8 cellular contexts compared by ENCODE assay signal in the genomic region with DNA sequence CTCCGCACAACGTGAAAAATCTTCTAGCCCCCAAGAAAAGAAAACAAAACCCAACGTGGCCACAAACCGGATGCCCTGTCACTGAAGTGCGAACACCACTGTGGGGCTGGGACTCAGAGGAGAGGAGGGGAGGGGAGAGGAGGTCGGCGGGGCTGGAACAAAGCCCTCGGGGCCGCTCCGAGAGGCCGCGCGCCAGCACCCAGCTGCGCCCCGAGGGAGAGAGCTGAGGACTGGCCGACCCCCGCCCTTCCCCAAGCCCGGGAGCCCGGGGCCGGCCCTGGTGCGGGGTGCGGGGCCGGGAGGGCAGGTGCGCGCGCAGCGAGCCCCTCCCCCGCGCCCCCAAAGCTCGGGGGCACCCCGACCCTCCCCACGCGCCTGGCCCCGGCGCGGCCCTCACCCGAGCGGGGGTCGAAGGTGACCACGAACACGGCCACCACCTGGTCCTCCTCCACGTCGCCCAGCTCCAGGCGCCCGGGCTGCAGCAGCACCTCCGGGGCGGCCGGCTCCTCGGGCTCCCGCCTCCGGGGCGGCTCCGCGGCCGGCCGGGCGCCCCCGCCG. TPM values are rescaled to one million over a fixed set of nuclear protein-coding genes. Genes with fewer than 3 reads are reported as not detected.
DNase-seq lines count a peak whose midpoint lies in the region; ATAC-seq, FAIRE-seq and TF ChIP-seq lines count a peak whose summit lies in the region.

No MANE protein-coding gene starts in this region.

- intact Hi-C loops in HepG2 (cut with micrococcal nuclease; ENCODE audit: unreplicated experiment), result loop anchor here (1.0 kb wide), 1 partner anchor 47 kb away; no protein-coding TSS in a partner anchor

- no peaks in the 10 kb centered on the region for H3K9me3 ChIP-seq in HepG2 (ENCODE audit: low read length)

- no peak for TF ChIP-seq RAD21 in HepG2 (CRISPR knock-in tag; IDR thresholded peaks at IDR 0.05)

- no TSS peak for BruUV-seq in HepG2 (replicated peaks; lab: Mats Ljungman, UMichigan)

- FAIRE-seq in HepG2 (lab: Jason Lieb, UNC), result no peak

- POLR2A ChIA-PET in HepG2 (lab: Yijun Ruan, JAX), result interaction anchor here (1.5 to 2.9 kb wide), 3 partner anchors 12 to 150 kb away, joined by 4 to 17 read pairs (median 5); a partner anchor contains a TSS

- peak in 1 of 2 experiments; percentile 10; a peak in 2 of 4 replicates for TF ChIP-seq POLR2A in HepG2 (IDR thresholded peaks at IDR 0.05; ENCODE audit: insufficient read depth in 1 of 2, low read depth in 2 of 2, low read length in 2 of 2)

- CTCF ChIA-PET in HepG2 (lab: Yijun Ruan, JAX; ENCODE audit: low intra/inter-chr PET ratio, low total read pairs), result no interaction called here

- in situ Hi-C loops in HepG2 (cut with HindIII; ENCODE audit: extremely low pct_ligation_motif_present, low pct_unique_long_range_greater_than_20kb), result no loop called here

- peak; percentile 86 for ATAC-seq in GM21717 (IDR thresholded peaks at IDR 0.05; ENCODE audit: unreplicated experiment)
- ATAC-seq in HepG2, result peak; percentile 86

- 0% methylated on average over 2 of the region's 59 CpGs for WGBS in HepG2 (ENCODE audit: low lambda C conversion rate)

- H4K20me1 ChIP-seq in KMS-11 (ENCODE audit: insufficient read depth), result no peaks in the 10 kb centered on the region
- 0 out of 2 replicates have a peak, but pooled peaks cover 2% of the 10 kb centered on the region for H4K20me1 ChIP-seq in HepG2 (ENCODE audit: insufficient read depth, low read length)

- peak; percentile 79 for DNase-seq in GM06990 (ENCODE audit: extremely low read depth, insufficient read length)
- DNase-seq in activated CD4-positive, CD25-positive, alpha-beta regulatory T cell treated with anti-CD3 and anti-CD28 coated beads, Interleukin-2, amount 50 U/mL, for 16 hours (ENCODE audit: low read depth, low spot score), result peak; percentile 53
- peak; percentile 29 for DNase-seq in cerebellar cortex (ENCODE audit: low spot score)
- DNase-seq in HepG2 (ENCODE audit: low spot score), result no peak
- peak; percentile 29 to 43 (median 38) for DNase-seq in stimulated activated CD4-positive, alpha-beta T cell treated with anti-CD3 and anti-CD28 coated beads, TNF-alpha, amount 100 ng/mL, for 1 hour (ENCODE audit: low read depth in 3 of 3, low spot score in 1 of 3)
- no peak for DNase-seq in middle frontal gyrus (ENCODE audit: extremely low spot score, low spot score)

- H3K27me3 ChIP-seq in GM06990 (replicated peaks; ENCODE audit: control insufficient read depth, insufficient read depth, low read length) (no peaks in the 10 kb centered on the region), KMS-11 (ENCODE audit: insufficient read depth, low read depth) (no peaks in the 10 kb centered on the region), HepG2 (ENCODE audit: control insufficient read depth in 1 of 2, insufficient read depth in 2 of 2, low read length in 2 of 2) (peaks cover 0 to 19% of the 10 kb centered on the region in 2 experiments; a peak in 3 of 5 replicates)

- peak overlapping the region; percentile 35; the same call in 1 of the 2 replicates for H3K4me2 ChIP-seq in KMS-11
- peak overlapping the region; percentile 55; the same call in 1 of the 2 replicates for H3K4me2 ChIP-seq in HepG2 (ENCODE audit: low read depth, low read length)

- H3K9ac ChIP-seq in KMS-11, result peak overlapping the region; percentile 40; the same call in 1 of the 2 replicates
- peak overlapping the region; percentile 60; the same call in 1 of the 2 replicates for H3K9ac ChIP-seq in HepG2 (ENCODE audit: insufficient read depth, low read depth, low read length)

- no peak for TF ChIP-seq CTCF in GM06990 (IDR thresholded peaks at IDR 0.05; ENCODE audit: insufficient read depth, low read length, poor library complexity, severe bottlenecking)
- no peak for TF ChIP-seq CTCF in KMS-11 (conservative IDR thresholded peaks at IDR 0.05; ENCODE audit: low read depth, low read length)
- TF ChIP-seq CTCF in HepG2 (CRISPR knock-in tag; IDR thresholded peaks at IDR 0.05), result no peak

- H3K79me2 ChIP-seq in KMS-11 (ENCODE audit: insufficient read depth, low read depth), result no peaks in the 10 kb centered on the region
- H3K79me2 ChIP-seq in HepG2 (ENCODE audit: insufficient read depth, low read length), result no peaks in the 10 kb centered on the region

- H2AFZ ChIP-seq in KMS-11 (ENCODE audit: low read depth), result peak overlapping the region; percentile 69
- no peak overlapping the region for H2AFZ ChIP-seq in HepG2 (ENCODE audit: low read length)

- H3K27ac ChIP-seq in KMS-11, result no peak overlapping the region
- no peak overlapping the region for H3K27ac ChIP-seq in HepG2 (ENCODE audit: extremely low read length, insufficient read depth, low read length)

- TF ChIP-seq EP300 in HepG2 (IDR thresholded peaks at IDR 0.05; ENCODE audit: low read depth in 2 of 2, low read length in 2 of 2) (no peak), HepG2 (CRISPR knock-in tag; IDR thresholded peaks at IDR 0.05; ENCODE audit: borderline replicate concordance) (no peak)

- H3K4me1 ChIP-seq in KMS-11 (ENCODE audit: low read depth, poor library complexity, severe bottlenecking) (peaks cover 30% of the 10 kb centered on the region), HepG2 (ENCODE audit: insufficient read depth, low read length) (peaks cover 49% of the 10 kb centered on the region)

- H3K4me3 ChIP-seq in GM06990 (replicated peaks; ENCODE audit: low read depth, low read length) (peak overlapping the region; percentile 75), KMS-11 (IDR thresholded peaks at IDR 0.05; ENCODE audit: insufficient read depth, low read depth, low read length) (no peak overlapping the region), HepG2 (replicated peaks in 1 of 3; ENCODE audit: insufficient read depth in 1 of 3, low read depth in 2 of 3, low read length in 3 of 3) (peak overlapping the region; percentile 72 to 85 (median 76); a peak in 5 of 6 replicates)

- no peaks in the 10 kb centered on the region for H3K36me3 ChIP-seq in GM06990 (ENCODE audit: control insufficient read depth, insufficient read depth, low read length)
- no peaks in the 10 kb centered on the region for H3K36me3 ChIP-seq in KMS-11 (ENCODE audit: insufficient read depth)
- H3K36me3 ChIP-seq in HepG2 (replicated peaks in 1 of 2; ENCODE audit: control insufficient read depth in 1 of 2, insufficient read depth in 2 of 2, low read length in 2 of 2), result no peaks in the 10 kb centered on the region

RNA-seq across cellular contexts. Expression of a gene that starts 0.4 kb away (rescaled TPM):
- total RNA-seq in HepG2 (2016; rRNA removed; fragmentation: Illumina TruSeq; extraction: Trizol), result 10.5 and 12.5 TPM in 2 replicates
- total RNA-seq in HepG2 (2016; cell fraction: cytosol; rRNA removed; fragmentation: Illumina TruSeq; extraction: Trizol; ENCODE audit: low read depth), result 0.91 and 1.1 TPM in 2 replicates
- total RNA-seq in HepG2 (2016; cell fraction: insoluble cytoplasmic fraction; rRNA removed; fragmentation: Illumina TruSeq; extraction: Trizol), result 11.0 and 11.5 TPM in 2 replicates
- 3.4 and 4.2 TPM in 2 replicates for total RNA-seq in HepG2 (2016; cell fraction: membrane; rRNA removed; fragmentation: Illumina TruSeq; extraction: Trizol)
- 14.7 and 16.1 TPM in 2 replicates for total RNA-seq in HepG2 (2016; cell fraction: nucleus; rRNA removed; fragmentation: Illumina TruSeq; extraction: Trizol)
- 7.1 and 8.6 TPM in 2 replicates for polyA plus RNA-seq in HepG2 (2011; rRNA removed)
- 3.2 and 3.4 TPM in 2 replicates for polyA plus RNA-seq in HepG2 (2011; cell fraction: cytosol; rRNA removed)
- 21.3 and 27.5 TPM in 2 replicates for polyA plus RNA-seq in HepG2 (2011; cell fraction: nucleus; rRNA removed)
- 7.6 and 8.6 TPM in 2 replicates for polyA plus RNA-seq in HepG2 (2012)
- polyA plus RNA-seq in HepG2 (2016; cell fraction: cytosol; fragmentation: Illumina TruSeq; extraction: Trizol; ENCODE audit: low read depth), result 0.69 and 0.88 TPM in 2 replicates
- polyA plus RNA-seq in HepG2 (2016; cell fraction: insoluble cytoplasmic fraction; fragmentation: Illumina TruSeq; extraction: Trizol; ENCODE audit: low read depth), result 7.0 and 7.3 TPM in 2 replicates
- polyA plus RNA-seq in HepG2 (2016; cell fraction: membrane; fragmentation: Illumina TruSeq; extraction: Trizol; ENCODE audit: low read depth), result 1.3 and 1.4 TPM in 2 replicates
- polyA plus RNA-seq in HepG2 (2016; cell fraction: nucleus; fragmentation: Illumina TruSeq; extraction: Trizol; ENCODE audit: insufficient read depth, low read depth), result 15.7 and 16.4 TPM in 2 replicates
- polyA minus RNA-seq in HepG2 (2011; rRNA and poly(A)+ RNA removed; ENCODE audit: low replicate concordance), result 11.8 and 13.6 TPM in 2 replicates
- 3.6 and 5.0 TPM in 2 replicates for polyA minus RNA-seq in HepG2 (2011; cell fraction: cytosol; rRNA and poly(A)+ RNA removed)
- polyA minus RNA-seq in HepG2 (2011; cell fraction: nucleus; rRNA and poly(A)+ RNA removed), result 22.7 and 28.0 TPM in 2 replicates

RNA-seq across cellular contexts. Expression of a gene that starts 6.6 kb away (rescaled TPM):
- not detected in 2 replicates for total RNA-seq in HepG2 (2016; rRNA removed; fragmentation: Illumina TruSeq; extraction: Trizol)
- not detected in 2 replicates for total RNA-seq in HepG2 (2016; cell fraction: cytosol; rRNA removed; fragmentation: Illumina TruSeq; extraction: Trizol; ENCODE audit: low read depth)
- not detected in 2 replicates for total RNA-seq in HepG2 (2016; cell fraction: insoluble cytoplasmic fraction; rRNA removed; fragmentation: Illumina TruSeq; extraction: Trizol)
- total RNA-seq in HepG2 (2016; cell fraction: membrane; rRNA removed; fragmentation: Illumina TruSeq; extraction: Trizol), result not detected in 2 replicates
- total RNA-seq in HepG2 (2016; cell fraction: nucleus; rRNA removed; fragmentation: Illumina TruSeq; extraction: Trizol), result not detected in 2 replicates
- polyA plus RNA-seq in HepG2 (2011; rRNA removed), result not detected in 2 replicates
- polyA plus RNA-seq in HepG2 (2011; cell fraction: cytosol; rRNA removed), result not detected in 2 replicates
- 0.09 TPM in 1 of 2 replicates, not detected in the other for polyA plus RNA-seq in HepG2 (2011; cell fraction: nucleus; rRNA removed)
- polyA plus RNA-seq in HepG2 (2012), result 0.04 TPM in 1 of 2 replicates, not detected in the other
- not detected in 2 replicates for polyA plus RNA-seq in HepG2 (2016; cell fraction: cytosol; fragmentation: Illumina TruSeq; extraction: Trizol; ENCODE audit: low read depth)
- polyA plus RNA-seq in HepG2 (2016; cell fraction: insoluble cytoplasmic fraction; fragmentation: Illumina TruSeq; extraction: Trizol; ENCODE audit: low read depth), result not detected in 2 replicates
- not detected in 2 replicates for polyA plus RNA-seq in HepG2 (2016; cell fraction: membrane; fragmentation: Illumina TruSeq; extraction: Trizol; ENCODE audit: low read depth)
- polyA plus RNA-seq in HepG2 (2016; cell fraction: nucleus; fragmentation: Illumina TruSeq; extraction: Trizol; ENCODE audit: insufficient read depth, low read depth), result not detected in 2 replicates
- polyA minus RNA-seq in HepG2 (2011; rRNA and poly(A)+ RNA removed; ENCODE audit: low replicate concordance), result not detected in 2 replicates
- polyA minus RNA-seq in HepG2 (2011; cell fraction: cytosol; rRNA and poly(A)+ RNA removed), result not detected in 2 replicates
- 0.26 TPM in 1 of 2 replicates, not detected in the other for polyA minus RNA-seq in HepG2 (2011; cell fraction: nucleus; rRNA and poly(A)+ RNA removed)

RNA-seq across cellular contexts. Expression of a gene that starts 36.6 kb away (rescaled TPM):
- total RNA-seq in HepG2 (2016; rRNA removed; fragmentation: Illumina TruSeq; extraction: Trizol), result 254 and 363 TPM in 2 replicates
- 86.1 and 88.6 TPM in 2 replicates for total RNA-seq in HepG2 (2016; cell fraction: cytosol; rRNA removed; fragmentation: Illumina TruSeq; extraction: Trizol; ENCODE audit: low read depth)
- 267 and 364 TPM in 2 replicates for total RNA-seq in HepG2 (2016; cell fraction: insoluble cytoplasmic fraction; rRNA removed; fragmentation: Illumina TruSeq; extraction: Trizol)
- 74.3 and 78.8 TPM in 2 replicates for total RNA-seq in HepG2 (2016; cell fraction: membrane; rRNA removed; fragmentation: Illumina TruSeq; extraction: Trizol)
- total RNA-seq in HepG2 (2016; cell fraction: nucleus; rRNA removed; fragmentation: Illumina TruSeq; extraction: Trizol), result 124 TPM in 2 replicates
- polyA plus RNA-seq in HepG2 (2011; rRNA removed), result 52.9 and 64.4 TPM in 2 replicates
- polyA plus RNA-seq in HepG2 (2011; cell fraction: cytosol; rRNA removed), result 35.9 and 51.3 TPM in 2 replicates
- 24.0 and 27.9 TPM in 2 replicates for polyA plus RNA-seq in HepG2 (2011; cell fraction: nucleus; rRNA removed)
- 106 and 158 TPM in 2 replicates for polyA plus RNA-seq in HepG2 (2012)
- polyA plus RNA-seq in HepG2 (2016; cell fraction: cytosol; fragmentation: Illumina TruSeq; extraction: Trizol; ENCODE audit: low read depth), result 90.2 and 95.1 TPM in 2 replicates
- 372 and 403 TPM in 2 replicates for polyA plus RNA-seq in HepG2 (2016; cell fraction: insoluble cytoplasmic fraction; fragmentation: Illumina TruSeq; extraction: Trizol; ENCODE audit: low read depth)
- polyA plus RNA-seq in HepG2 (2016; cell fraction: membrane; fragmentation: Illumina TruSeq; extraction: Trizol; ENCODE audit: low read depth), result 62.4 and 68.6 TPM in 2 replicates
- polyA plus RNA-seq in HepG2 (2016; cell fraction: nucleus; fragmentation: Illumina TruSeq; extraction: Trizol; ENCODE audit: insufficient read depth, low read depth), result 142 and 144 TPM in 2 replicates
- 22.8 and 40.3 TPM in 2 replicates for polyA minus RNA-seq in HepG2 (2011; rRNA and poly(A)+ RNA removed; ENCODE audit: low replicate concordance)
- polyA minus RNA-seq in HepG2 (2011; cell fraction: cytosol; rRNA and poly(A)+ RNA removed), result 20.9 and 24.2 TPM in 2 replicates
- 119 and 126 TPM in 2 replicates for polyA minus RNA-seq in HepG2 (2011; cell fraction: nucleus; rRNA and poly(A)+ RNA removed)

Comparison
In these comparisons a context has a peak if more than half of its experiments do, and no peak if none do; other contexts are left out.
1. DNase-seq: peak in GM06990 (single experiment), activated CD4-positive, CD25-positive, alpha-beta regulatory T cell treated with anti-CD3 and anti-CD28 coated beads, Interleukin-2, amount 50 U/mL, for 16 hours (single experiment), cerebellar cortex (single experiment) and stimulated activated CD4-positive, alpha-beta T cell treated with anti-CD3 and anti-CD28 coated beads, TNF-alpha, amount 100 ng/mL, for 1 hour (3 of 3); none in HepG2 (single experiment) and middle frontal gyrus (single experiment).